In genomic region chr4:3202836-3203820, GRCh38 we compare ENCODE assay signal across 9 cellular contexts. TPM values are rescaled to one million over a fixed set of nuclear protein-coding genes. Genes with fewer than 3 reads are reported as not detected.
A peak's percentile ranks its signal among the peaks of the same experiment; 100 is the strongest.
DNase-seq lines count a peak whose midpoint lies in the region; ATAC-seq and TF ChIP-seq lines count a peak whose summit lies in the region.
"Had no signal": no experiment of that assay in that cellular context is flagged by ENCODE, and none has a peak within 500 bp of the region (broad histone marks: within the 10 kb centered on the region; RNA-seq: fewer than 3 reads in every experiment).

No MANE protein-coding gene starts in this region.

- no peak overlapping the region for H2BK12ac ChIP-seq in neuronal stem cell (ENCODE audit: low read length)

- H3K9me3 ChIP-seq in fibroblast of lung (ENCODE audit: control insufficient read depth, insufficient read depth, low read depth, low read length) (no peaks in the 10 kb centered on the region), PC-3 (ENCODE audit: low read length) (no peaks in the 10 kb centered on the region), neuronal stem cell (replicated peaks in 1 of 2; ENCODE audit: control insufficient read depth in 2 of 2, insufficient read depth in 1 of 2, low read depth in 1 of 2, low read length in 2 of 2) (no peaks in the 10 kb centered on the region), WERI-Rb-1 (ENCODE audit: severe bottlenecking) (no peaks in the 10 kb centered on the region)

- H4K8ac ChIP-seq in neuronal stem cell (ENCODE audit: low read depth, low read length), result no peak overlapping the region

- no peak for TF ChIP-seq CTCF in fibroblast of lung (conservative IDR thresholded peaks at IDR 0.05 in 1 of 2, IDR thresholded peaks at IDR 0.05 in 1 of 2; ENCODE audit: low read depth in 1 of 2, low read length in 2 of 2)
- no peak for TF ChIP-seq CTCF in PC-3 (conservative IDR thresholded peaks at IDR 0.05; ENCODE audit: low read depth, low read length)
- TF ChIP-seq CTCF in WERI-Rb-1 (IDR thresholded peaks at IDR 0.05; ENCODE audit: low read depth, low read length), result no peak

- no peak overlapping the region for H3K23ac ChIP-seq in neuronal stem cell (ENCODE audit: low read depth, low read length, poor library complexity)

- intact Hi-C loops in PC-3 (cut with micrococcal nuclease), result no loop called here

- no peak overlapping the region for H3K4ac ChIP-seq in neuronal stem cell (ENCODE audit: low read length)

- no peak overlapping the region for H3K14ac ChIP-seq in neuronal stem cell (ENCODE audit: low read length)

- in situ Hi-C loops in G401 (cut with HindIII; ENCODE audit: low sequenced_read_pairs), result no loop called here

- H3K36me3 ChIP-seq in fibroblast of lung (ENCODE audit: control insufficient read depth, insufficient read depth, low read length) (peaks cover 4% of the 10 kb centered on the region), PC-3 (ENCODE audit: low read depth, low read length) (peaks cover 8% of the 10 kb centered on the region), neuronal stem cell (replicated peaks in 1 of 2; ENCODE audit: control insufficient read depth in 2 of 2, insufficient read depth in 2 of 2, low read length in 2 of 2) (peaks cover 18 to 73% of the 10 kb centered on the region in 2 donors), WERI-Rb-1 (peaks cover 60% of the 10 kb centered on the region)

- H3K4me1 ChIP-seq in fibroblast of lung (ENCODE audit: control insufficient read depth, extremely low read depth, insufficient read depth, low read length) (peaks cover 7% of the 10 kb centered on the region), PC-3 (ENCODE audit: insufficient read depth, low read length) (no peaks in the 10 kb centered on the region), neuronal stem cell (ENCODE audit: control insufficient read depth in 2 of 2, insufficient read depth in 1 of 2, low read depth in 1 of 2, low read length in 2 of 2) (peaks cover 5 to 10% of the 10 kb centered on the region in 2 donors)

- H3K27ac ChIP-seq in fibroblast of lung (ENCODE audit: insufficient read depth, low read length) (peak overlapping the region; percentile 30), PC-3 (ENCODE audit: low read length) (no peak overlapping the region), neuronal stem cell (replicated peaks; ENCODE audit: low read length) (no peak overlapping the region), WERI-Rb-1 (no peak overlapping the region)

- H3K79me2 ChIP-seq in fibroblast of lung (ENCODE audit: control insufficient read depth, insufficient read depth, low read length) (no peaks in the 10 kb centered on the region), PC-3 (ENCODE audit: low read length) (no peaks in the 10 kb centered on the region)

- POLR2A ChIA-PET in PC-3 (lab: Charles Lee; ENCODE audit: unreplicated experiment), result no interaction called here

- no CpG with 5 or more reads among the region's 22 CpGs for WGBS in neuronal stem cell (ENCODE audit: extremely low coverage in 2 of 2, insufficient read length in 2 of 2, insufficient replicate concordance in 1 of 2), 2 donors

- BruUV-seq in PC-3 (replicated peaks; lab: Mats Ljungman, UMichigan), result no TSS peak

- DNase-seq in G401 (ENCODE audit: low spot score), result peak; percentile 25
- DNase-seq in activated CD4-positive, alpha-beta T cell treated with anti-CD3 and anti-CD28 coated beads for 48 hours, result peak; percentile 68
- DNase-seq in fibroblast of lung (ENCODE audit: low read depth in 2 of 2), result peak in 1 of 2 donors; percentile 59
- peak; percentile 20 to 38 for DNase-seq in stimulated activated CD4-positive, alpha-beta T cell treated with anti-CD3 and anti-CD28 coated beads, Interleukin-15, amount 100 ng/mL, for 48 hours (ENCODE audit: low read depth in 2 of 2)
- DNase-seq in PC-3, result no peak
- DNase-seq in neuronal stem cell (ENCODE audit: low spot score), result no peak
- no peak for DNase-seq in WERI-Rb-1
- DNase-seq: right cardiac atrium had no signal

- H3K4me3 ChIP-seq in fibroblast of lung (replicated peaks in 1 of 4; ENCODE audit: control extremely low read depth in 1 of 4, insufficient read depth in 1 of 4, low read depth in 3 of 4, low read length in 4 of 4) (no peak overlapping the region), PC-3 (ENCODE audit: low read length) (no peak overlapping the region), neuronal stem cell (ENCODE audit: low read length in 2 of 2) (no peak overlapping the region), WERI-Rb-1 (ENCODE audit: low read depth, low read length) (no peak overlapping the region)

- H3K9ac ChIP-seq in fibroblast of lung (ENCODE audit: insufficient read depth, low read length) (no peak overlapping the region), PC-3 (ENCODE audit: low read length) (no peak overlapping the region), neuronal stem cell (ENCODE audit: low read depth, low read length, poor library complexity) (no peak overlapping the region)

- H2AFZ ChIP-seq in fibroblast of lung (ENCODE audit: low read length), result no peak overlapping the region
- no peak overlapping the region for H2AFZ ChIP-seq in PC-3 (ENCODE audit: low read length)
- H2AFZ ChIP-seq in neuronal stem cell (ENCODE audit: low read length), result no peak overlapping the region

- no peak overlapping the region for H2AK5ac ChIP-seq in neuronal stem cell (ENCODE audit: low read depth, low read length)

- H2BK5ac ChIP-seq in neuronal stem cell (ENCODE audit: low read length), result no peak overlapping the region

- H2BK15ac ChIP-seq in neuronal stem cell (ENCODE audit: low read length), result no peak overlapping the region

- H2BK120ac ChIP-seq in neuronal stem cell (ENCODE audit: low read depth, low read length), result no peak overlapping the region

- H3F3A ChIP-seq in PC-3 (ENCODE audit: low read length, unreplicated experiment), result no peaks in the 10 kb centered on the region

- no peak overlapping the region for H4K91ac ChIP-seq in neuronal stem cell (ENCODE audit: low read depth, low read length, poor library complexity)

- ATAC-seq in GM21576 (IDR thresholded peaks at IDR 0.05; ENCODE audit: unreplicated experiment), result no peak
- no peak for ATAC-seq in PC-3

- no peaks in the 10 kb centered on the region for H4K20me1 ChIP-seq in fibroblast of lung (ENCODE audit: control insufficient read depth, extremely low read depth, insufficient read depth, low read length)
- H4K20me1 ChIP-seq in PC-3 (ENCODE audit: low read length), result no peaks in the 10 kb centered on the region

- CTCF ChIA-PET in PC-3 (lab: Charles Lee), result no interaction called here

- H3K79me1 ChIP-seq in neuronal stem cell (ENCODE audit: low read depth, low read length), result no peaks in the 10 kb centered on the region

- H3K9me2 ChIP-seq in PC-3 (replicated peaks; ENCODE audit: low read length), result no peaks in the 10 kb centered on the region

- H3K18ac ChIP-seq in neuronal stem cell (ENCODE audit: low read length), result no peak overlapping the region

- H3K4me2 ChIP-seq in fibroblast of lung (ENCODE audit: extremely low read depth, insufficient read depth, low read length), result peak overlapping the region; percentile 39
- H3K4me2 ChIP-seq in PC-3 (ENCODE audit: low read length), result no peak overlapping the region
- no peak overlapping the region for H3K4me2 ChIP-seq in neuronal stem cell (ENCODE audit: insufficient read depth, low read length, poor library complexity, severe bottlenecking)

- H3K27me3 ChIP-seq in fibroblast of lung (ENCODE audit: control insufficient read depth, insufficient read depth, low read length) (no peaks in the 10 kb centered on the region), PC-3 (ENCODE audit: low read length) (no peaks in the 10 kb centered on the region), neuronal stem cell (ENCODE audit: control insufficient read depth in 3 of 3, insufficient read depth in 3 of 3, low read depth in 1 of 3, low read length in 3 of 3) (no peaks in the 10 kb centered on the region), WERI-Rb-1 (ENCODE audit: insufficient read depth, low read depth, severe bottlenecking) (no peaks in the 10 kb centered on the region)

RNA-seq across cellular contexts. Expression of gene MSANTD1, which starts 45.8 kb away (rescaled TPM):
- total RNA-seq in G401 (2014; rRNA removed; shearing (Covaris generic)), result 0.20 TPM in 1 of 2 replicates, not detected in the other
- total RNA-seq in fibroblast of lung (0.26 and 0.50 TPM in 2 replicates), PC-3 (2014; rRNA removed) (0.77 and 1.3 TPM in 2 replicates)
- polyA plus RNA-seq in fibroblast of lung, result 0.02 TPM in 1 of 2 replicates, not detected in the other
- polyA plus RNA-seq in fibroblast of lung (2012), result not detected in 2 replicates
- 0.63 TPM in 1 of 2 replicates, not detected in the other for polyA minus RNA-seq in fibroblast of lung (ENCODE audit: low replicate concordance)
- 0.13 TPM for polyA plus RNA-seq in neuronal stem cell (2013, experiment 1 of 2)
- polyA plus RNA-seq in neuronal stem cell (2013, experiment 2 of 2), result 0.12 TPM

Comparison
In these comparisons a context has a peak if more than half of its experiments do, and no peak if none do; other contexts are left out.
1. DNase-seq: peak in G401 (single experiment), activated CD4-positive, alpha-beta T cell treated with anti-CD3 and anti-CD28 coated beads for 48 hours (single experiment) and stimulated activated CD4-positive, alpha-beta T cell treated with anti-CD3 and anti-CD28 coated beads, Interleukin-15, amount 100 ng/mL, for 48 hours (2 of 2); none in PC-3 (single experiment), neuronal stem cell (single experiment) and WERI-Rb-1 (single experiment).